ENCODE assay signal across 32 cellular contexts in genomic region chr1:3168678-3169077, GRCh38.
DNase-seq lines count a peak whose midpoint lies in the region; FAIRE-seq and TF ChIP-seq lines count a peak whose summit lies in the region.
"Had no signal": no experiment of that assay in that cellular context is flagged by ENCODE, and none has a peak within 500 bp of the region (broad histone marks: within the 10 kb centered on the region; RNA-seq: fewer than 3 reads in every experiment).

No MANE protein-coding gene starts in this region.

- H3K36me3 ChIP-seq in H1 (ENCODE audit: control insufficient read depth in 2 of 4, insufficient read depth in 4 of 4, low read length in 3 of 4) = no peaks in the 10 kb centered on the region
- no peaks in the 10 kb centered on the region for H3K36me3 ChIP-seq in thyroid gland
- H3K36me3 ChIP-seq: brain microvascular endothelial cell, gastroesophageal sphincter, MG63, uterus had no signal

- intact Hi-C loops in thyroid gland (cut with DNase I) (no loop called here), CD14-positive monocyte (cut with micrococcal nuclease) (no loop called here)

- no peak overlapping the region for H3K4me2 ChIP-seq in H1 (ENCODE audit: insufficient read depth in 1 of 2, low read depth in 2 of 2, low read length in 2 of 2)
- H3K4me2 ChIP-seq: SK-N-SH had no signal

- H3K23ac ChIP-seq in H1 (ENCODE audit: insufficient read length) = no peak overlapping the region

- CTCF ChIA-PET in H1 (lab: Charles Lee; ENCODE audit: partially characterized antibody) = interaction anchor here (0.8 kb wide), 1 partner anchor 115 kb away, joined by 3 read pairs; no protein-coding TSS in a partner anchor

- H4K20me1 ChIP-seq in H1 (replicated peaks in 1 of 2; ENCODE audit: control insufficient read depth in 1 of 2, insufficient read depth in 2 of 2, low read length in 2 of 2) = peaks cover 0 to 3% of the 10 kb centered on the region in 2 experiments

- POLR2A ChIA-PET in H1 (lab: Charles Lee; ENCODE audit: partially characterized antibody) = no interaction called here

- H2AK5ac ChIP-seq in H1 (ENCODE audit: low read depth, low read length) = no peak overlapping the region

- H3K56ac ChIP-seq in H1 (replicated peaks; ENCODE audit: insufficient read length, low read depth, low read length) = no peak overlapping the region

- FAIRE-seq in H1 (lab: Jason Lieb, UNC) = no peak
- FAIRE-seq: endothelial cell of umbilical vein, GM18507, GM19239, TTC549 had no signal

- H2AFZ ChIP-seq in H1 (ENCODE audit: low read length) = no peak overlapping the region

- no peaks in the 10 kb centered on the region for H3K36me3 Mint-ChIP-seq in CD14-positive monocyte
- H3K36me3 Mint-ChIP-seq: memory B cell; stimulated activated memory B cell treated with anti-CD40 and anti-IgM and Interleukin-4, amounts not matched to agents 10 μg/mL and 1 μg/mL and 100 μg/mL, for 72 hours had no signal

- H3K4me3 ChIP-seq in H1 (ENCODE audit: extremely low read depth in 1 of 4, insufficient read depth in 2 of 4, low read depth in 3 of 4, low read length in 4 of 4) (no peak overlapping the region), thyroid gland (replicated peaks in 1 of 3) (no peak overlapping the region)
- H3K4me3 ChIP-seq: gastroesophageal sphincter, MG63, uterus had no signal

- H3K9me3 ChIP-seq in H1 (ENCODE audit: insufficient read depth in 2 of 2, low read depth in 1 of 2, low read length in 1 of 2) = no peaks in the 10 kb centered on the region
- no peaks in the 10 kb centered on the region for H3K9me3 ChIP-seq in thyroid gland
- H3K9me3 ChIP-seq: gastroesophageal sphincter, MG63, SK-N-SH, uterus had no signal

- TF ChIP-seq CTCF in H1 (IDR thresholded peaks at IDR 0.05; ENCODE audit: control extremely low read depth in 1 of 3, insufficient read depth in 1 of 3, low read depth in 1 of 3, low read length in 3 of 3) = no peak
- TF ChIP-seq CTCF in thyroid gland (IDR thresholded peaks at IDR 0.05) = no peak
- no peak for TF ChIP-seq CTCF in CD14-positive monocyte (IDR thresholded peaks at IDR 0.05)

- no peak overlapping the region for H2BK5ac ChIP-seq in H1 (ENCODE audit: low read depth, low read length)

- H3K27me3 Mint-ChIP-seq in CD14-positive monocyte (ENCODE audit: low read depth in 3 of 3) = peaks cover 7 to 10% (median 8%) of the 10 kb centered on the region in 3 donors

- DNase-seq in NCI-H1436 (lab: John Stamatoyannopoulos, UW) (peak; percentile 18), NCI-H1436 treated with DMSO at 0.1 percent for 48 hours (lab: John Stamatoyannopoulos, UW) (no peak), NCI-H2196 treated with DMSO at 0.1 percent for 48 hours (lab: John Stamatoyannopoulos, UW; ENCODE audit: unreplicated experiment) (peak; percentile 29), H1 (ENCODE audit: low read depth in 1 of 2, low spot score in 2 of 2) (no peak), thyroid gland (peak; percentile 81 to 83), CD14-positive monocyte (ENCODE audit: low spot score) (no peak), T1000 (lab: John Stamatoyannopoulos, UW) (no peak), NCI-H1694 (lab: John Stamatoyannopoulos, UW) (no peak)
- DNase-seq: activated CD4-positive, alpha-beta T cell treated with anti-CD3 and anti-CD28 coated beads, Interleukin-2, amount 50 U/mL, for 48 hours; activated CD8-positive, alpha-beta memory T cell treated with anti-CD3 and anti-CD28 coated beads, Interleukin-2, amount 50 U/mL, for 4 hours; activated naive CD4-positive, alpha-beta T cell treated with anti-CD3 and anti-CD28 coated beads for 36 hours; brain microvascular endothelial cell; CD4-positive, alpha-beta T cell; EL; H7; KG1; kidney glomerular epithelial cell; MG63; NCI-H146; NCI-H510A treated with DMSO at 0.1 percent for 48 hours; nephron progenitor cell; OCI-M1; SK-N-SH; uterus had no signal

- H3K14ac ChIP-seq in H1 (ENCODE audit: insufficient read length) = no peak overlapping the region

- H3K27ac Mint-ChIP-seq in CD14-positive monocyte = no peak overlapping the region
- H3K27ac Mint-ChIP-seq: activated naive CD4-positive, alpha-beta T cell treated with anti-CD3 and anti-CD28 coated beads for 36 hours; CD4-positive, alpha-beta T cell; memory B cell; nephron progenitor cell; stimulated activated memory B cell treated with anti-CD40 and anti-IgM and Interleukin-4, amounts not matched to agents 10 μg/mL and 1 μg/mL and 100 μg/mL, for 72 hours; T-helper 1 cell treated with Interleukin-12 subunit alpha and Interleukin-12 subunit beta and Interleukin-4 antibody, amounts not matched to agents 30 μg/mL and 1 μg/mL, for 36 hours had no signal

- no peak overlapping the region for H3K9ac ChIP-seq in H1 (replicated peaks in 1 of 4; ENCODE audit: extremely low read depth in 1 of 4, low read depth in 3 of 4, low read length in 3 of 4)
- H3K9ac ChIP-seq: SK-N-SH had no signal

- no peak overlapping the region for H2BK12ac ChIP-seq in H1 (ENCODE audit: low read depth, low read length)

- peaks cover 31% of the 10 kb centered on the region for H3K4me1 Mint-ChIP-seq in CD14-positive monocyte

- H4K91ac ChIP-seq in H1 (replicated peaks; ENCODE audit: insufficient read length, low read length) = no peak overlapping the region

- H3K18ac ChIP-seq in H1 (ENCODE audit: extremely low read depth, low read length) = no peak overlapping the region

- TF ChIP-seq RAD21 in H1 (IDR thresholded peaks at IDR 0.05 in 1 of 2, conservative IDR thresholded peaks at IDR 0.05 in 1 of 2; ENCODE audit: low read depth in 2 of 2, low read length in 2 of 2) = no peak

- H3K23me2 ChIP-seq in H1 (ENCODE audit: low read depth, low read length) = no peaks in the 10 kb centered on the region

- H3K9me3 Mint-ChIP-seq in CD14-positive monocyte = peaks cover 0 to 2% (median 0%) of the 10 kb centered on the region in 7 donors
- H3K9me3 Mint-ChIP-seq: activated naive CD4-positive, alpha-beta T cell treated with anti-CD3 and anti-CD28 coated beads for 36 hours; CD4-positive, alpha-beta T cell; memory B cell; nephron progenitor cell; stimulated activated memory B cell treated with anti-CD40 and anti-IgM and Interleukin-4, amounts not matched to agents 10 μg/mL and 1 μg/mL and 100 μg/mL, for 72 hours; T-helper 1 cell treated with Interleukin-12 subunit alpha and Interleukin-12 subunit beta and Interleukin-4 antibody, amounts not matched to agents 30 μg/mL and 1 μg/mL, for 36 hours had no signal

- H2BK20ac ChIP-seq in H1 (ENCODE audit: low read length) = no peak overlapping the region

- H4K8ac ChIP-seq in H1 (ENCODE audit: extremely low read depth, insufficient read depth, low read length) = no peak overlapping the region

- H3K4me3 Mint-ChIP-seq in CD14-positive monocyte = no peak overlapping the region
- H3K4me3 Mint-ChIP-seq: activated naive CD4-positive, alpha-beta T cell treated with anti-CD3 and anti-CD28 coated beads for 36 hours; CD4-positive, alpha-beta T cell; memory B cell; nephron progenitor cell; stimulated activated memory B cell treated with anti-CD40 and anti-IgM and Interleukin-4, amounts not matched to agents 10 μg/mL and 1 μg/mL and 100 μg/mL, for 72 hours; T-helper 1 cell treated with Interleukin-12 subunit alpha and Interleukin-12 subunit beta and Interleukin-4 antibody, amounts not matched to agents 30 μg/mL and 1 μg/mL, for 36 hours had no signal

- no peak overlapping the region for H2BK120ac ChIP-seq in H1 (replicated peaks; ENCODE audit: low read depth, low read length)

- H4K5ac ChIP-seq in H1 (ENCODE audit: insufficient read length, low read depth, low read length) = no peak overlapping the region

- H2BK15ac ChIP-seq in H1 (ENCODE audit: low read length) = no peak overlapping the region

- no peaks in the 10 kb centered on the region for H3K79me1 ChIP-seq in H1 (ENCODE audit: low read depth, low read length)

- H3K27me3 ChIP-seq in H1 (replicated peaks in 1 of 4; ENCODE audit: control insufficient read depth in 3 of 4, extremely low read depth in 1 of 4, insufficient read depth in 3 of 4, low read length in 3 of 4) (no peaks in the 10 kb centered on the region), thyroid gland (no peaks in the 10 kb centered on the region)
- H3K27me3 ChIP-seq: brain microvascular endothelial cell, gastroesophageal sphincter, MG63, uterus had no signal

- H3K27ac ChIP-seq in H1 (ENCODE audit: low read depth, low read length) (no peak overlapping the region), thyroid gland (peak overlapping the region; percentile 25 to 94 (median 36))
- H3K27ac ChIP-seq: brain microvascular endothelial cell, gastroesophageal sphincter, uterus had no signal

- peaks cover 0 to 9% (median 4%) of the 10 kb centered on the region in 4 experiments; a peak in 5 of 7 replicates for H3K4me1 ChIP-seq in H1 (replicated peaks in 1 of 4; ENCODE audit: control insufficient read depth in 3 of 4, insufficient read depth in 4 of 4, low read length in 3 of 4)
- H3K4me1 ChIP-seq in thyroid gland = peaks cover 40 to 49% of the 10 kb centered on the region in 2 donors

- 92% methylated on average over 8 of the region's 8 CpGs; no CpG with 5 or more reads in 1 of the 2 experiments for WGBS in H1 (ENCODE audit: extremely low coverage in 1 of 2, insufficient coverage in 1 of 2, insufficient read length in 1 of 2, insufficient replicate concordance in 2 of 2, low coverage in 1 of 2, low lambda C conversion rate in 2 of 2, missing lambda C conversion rate in 1 of 2), 2 experiments
- WGBS in thyroid gland, 2 donors = 29 to 37% methylated on average over 7 of the region's 8 CpGs

- TF ChIP-seq EP300 in H1 (IDR thresholded peaks at IDR 0.05; ENCODE audit: borderline replicate concordance in 1 of 2, low read depth in 2 of 2, low read length in 2 of 2) = no peak

- H3K79me2 ChIP-seq in H1 (ENCODE audit: control insufficient read depth in 1 of 2, insufficient read depth in 2 of 2, low read length in 2 of 2) = no peaks in the 10 kb centered on the region

- peak overlapping the region; percentile 53 for H3K4ac ChIP-seq in H1 (replicated peaks; ENCODE audit: insufficient read length, low read depth, low read length)

- TF ChIP-seq POLR2A in H1 (IDR thresholded peaks at IDR 0.05; ENCODE audit: control extremely low read depth in 1 of 2, low read depth in 2 of 2, low read length in 2 of 2) = no peak
- no peak for TF ChIP-seq POLR2A in thyroid gland (IDR thresholded peaks at IDR 0.05)

TF ChIP-seq in H1, 55 proteins besides CTCF, POLR2A, EP300 and RAD21 (continues in another document):
- TF ChIP-seq HDAC6 (IDR thresholded peaks at IDR 0.05; ENCODE audit: low read depth, low read length) (no peak), POU5F1 (IDR thresholded peaks at IDR 0.05; ENCODE audit: low read depth, low read length) (no peak), FOSL1 (IDR thresholded peaks at IDR 0.05; ENCODE audit: insufficient read depth, low read depth, low read length) (no peak), CTBP2 (IDR thresholded peaks at IDR 0.05; ENCODE audit: borderline replicate concordance, insufficient read depth, insufficient read length, low read length) (no peak), NANOG (IDR thresholded peaks at IDR 0.05; ENCODE audit: insufficient read depth, low read depth, low read length, poor library complexity, severe bottlenecking) (no peak), YY1 (IDR thresholded peaks at IDR 0.05; ENCODE audit: low read depth, low read length) (no peak), TAF1 (IDR thresholded peaks at IDR 0.05; ENCODE audit: low read depth, low read length) (no peak), JUN (IDR thresholded peaks at IDR 0.05; ENCODE audit: low read depth, low read length) (no peak)

Comparison
In these comparisons a context has a peak if more than half of its experiments do, and no peak if none do; other contexts are left out.
1. DNase-seq: peak in NCI-H1436 (single experiment), NCI-H2196 treated with DMSO at 0.1 percent for 48 hours (single experiment) and thyroid gland (2 of 2); none in NCI-H1436 treated with DMSO at 0.1 percent for 48 hours (single experiment), H1 (0 of 2), CD14-positive monocyte (single experiment), T1000 (single experiment) and NCI-H1694 (single experiment).